13 cellular contexts compared by ENCODE assay signal in genomic region chr10:5014936-5015335, GRCh38. TPM values are rescaled to one million over a fixed set of nuclear protein-coding genes. Genes with fewer than 3 reads are reported as not detected.
DNase-seq lines count a peak whose midpoint lies in the region; ATAC-seq and TF ChIP-seq lines count a peak whose summit lies in the region.
"Had no signal": no experiment of that assay in that cellular context is flagged by ENCODE, and none has a peak within 500 bp of the region (broad histone marks: within the 10 kb centered on the region; RNA-seq: fewer than 3 reads in every experiment).

No MANE protein-coding gene starts in this region.

- DNase-seq in DMS53 (lab: John Stamatoyannopoulos, UW): peak; percentile 64
- DNase-seq in DMS53 treated with DMSO at 0.1 percent for 48 hours (lab: John Stamatoyannopoulos, UW; ENCODE audit: unreplicated experiment): no peak
- no peak for DNase-seq in MM.1S
- no peak for DNase-seq in chondrocyte (ENCODE audit: low spot score)
- peak; percentile 34 for DNase-seq in osteoblast (ENCODE audit: insufficient read length, low spot score, missing footprints)
- DNase-seq in CD1c-positive myeloid dendritic cell (ENCODE audit: extremely low spot score): no peak
- DNase-seq in activated naive CD4-positive, alpha-beta T cell treated with anti-CD3 and anti-CD28 coated beads, Interleukin-2, amount 10 ng/mL, durations not matched to agents 7 days and 5 days: no peak
- DNase-seq: activated CD4-positive, alpha-beta T cell treated with anti-CD3 and anti-CD28 coated beads, Interleukin-2, amount 50 U/mL, for 48 hours; amniotic stem cell; foreskin fibroblast; IMR-90 had no signal

- H3K4me1 Mint-ChIP-seq in chondrocyte (ENCODE audit: low read depth): peaks cover 12% of the 10 kb centered on the region
- H3K4me1 Mint-ChIP-seq in activated naive CD4-positive, alpha-beta T cell treated with anti-CD3 and anti-CD28 coated beads, Interleukin-2, amount 10 ng/mL, durations not matched to agents 7 days and 5 days: no peaks in the 10 kb centered on the region

- H3K27ac ChIP-seq in MM.1S (ENCODE audit: low read length) (no peak overlapping the region), osteoblast (ENCODE audit: low read depth, low read length) (no peak overlapping the region)

- H3K79me2 ChIP-seq in MM.1S (ENCODE audit: low read length) (no peaks in the 10 kb centered on the region), osteoblast (ENCODE audit: insufficient read depth, low read length) (no peaks in the 10 kb centered on the region)

- 0 out of 2 replicates have a peak, but pooled peaks have one; percentile 5 for TF ChIP-seq CTCF in MM.1S (IDR thresholded peaks at IDR 0.05; ENCODE audit: low read length)
- peak; percentile 24 for TF ChIP-seq CTCF in chondrocyte (IDR thresholded peaks at IDR 0.05)
- TF ChIP-seq CTCF in osteoblast (IDR thresholded peaks at IDR 0.05; ENCODE audit: extremely low read depth, low read depth, low read length): no peak

- no peak overlapping the region for H3K27ac Mint-ChIP-seq in chondrocyte (ENCODE audit: unreplicated experiment)
- no peak overlapping the region for H3K27ac Mint-ChIP-seq in activated naive CD4-positive, alpha-beta T cell treated with anti-CD3 and anti-CD28 coated beads, Interleukin-2, amount 10 ng/mL, durations not matched to agents 7 days and 5 days
- H3K27ac Mint-ChIP-seq: nephron had no signal

- H3K36me3 Mint-ChIP-seq in chondrocyte (ENCODE audit: low read depth): no peaks in the 10 kb centered on the region
- no peaks in the 10 kb centered on the region for H3K36me3 Mint-ChIP-seq in activated naive CD4-positive, alpha-beta T cell treated with anti-CD3 and anti-CD28 coated beads, Interleukin-2, amount 10 ng/mL, durations not matched to agents 7 days and 5 days

- H3K4me2 ChIP-seq in MM.1S (ENCODE audit: low read depth, low read length) (no peak overlapping the region), osteoblast (ENCODE audit: insufficient read depth, low read length) (no peak overlapping the region)

- H3K9me3 ChIP-seq in MM.1S (replicated peaks; ENCODE audit: insufficient read depth, low read length) (no peaks in the 10 kb centered on the region), osteoblast (ENCODE audit: low read depth, low read length) (no peaks in the 10 kb centered on the region)

- no peak overlapping the region for H3K4me3 Mint-ChIP-seq in chondrocyte (ENCODE audit: unreplicated experiment)
- H3K4me3 Mint-ChIP-seq in activated naive CD4-positive, alpha-beta T cell treated with anti-CD3 and anti-CD28 coated beads, Interleukin-2, amount 10 ng/mL, durations not matched to agents 7 days and 5 days: no peak overlapping the region
- H3K4me3 Mint-ChIP-seq: nephron had no signal

- no peaks in the 10 kb centered on the region for H4K20me1 ChIP-seq in MM.1S (ENCODE audit: insufficient read depth, low read length)
- no peaks in the 10 kb centered on the region for H4K20me1 ChIP-seq in osteoblast (ENCODE audit: insufficient read depth, low read length)

- H3K36me3 ChIP-seq in MM.1S (replicated peaks; ENCODE audit: insufficient read depth, low read length) (no peaks in the 10 kb centered on the region), osteoblast (ENCODE audit: insufficient read depth, low read length) (no peaks in the 10 kb centered on the region)

- ATAC-seq in HG03039 (IDR thresholded peaks at IDR 0.05; ENCODE audit: unreplicated experiment): no peak

- CTCF ChIA-PET in activated naive CD4-positive, alpha-beta T cell treated with anti-CD3 and anti-CD28 coated beads, Interleukin-2, amount 10 ng/mL, durations not matched to agents 7 days and 5 days (lab: Charles Lee): interaction anchor here (1.0 kb wide), 1 partner anchor 608 kb away, joined by 3 read pairs; no protein-coding TSS in a partner anchor

- no peaks in the 10 kb centered on the region for H3K9me3 Mint-ChIP-seq in chondrocyte (ENCODE audit: low read depth)
- no peaks in the 10 kb centered on the region for H3K9me3 Mint-ChIP-seq in activated naive CD4-positive, alpha-beta T cell treated with anti-CD3 and anti-CD28 coated beads, Interleukin-2, amount 10 ng/mL, durations not matched to agents 7 days and 5 days
- H3K9me3 Mint-ChIP-seq: nephron had no signal

- no peaks in the 10 kb centered on the region for H3F3A ChIP-seq in MM.1S (ENCODE audit: insufficient read depth, low read length)

- no peaks in the 10 kb centered on the region for H3K27me3 ChIP-seq in MM.1S (replicated peaks; ENCODE audit: insufficient read depth, low read length)
- no peaks in the 10 kb centered on the region for H3K27me3 ChIP-seq in osteoblast (ENCODE audit: insufficient read depth, low read length)

- H3K4me1 ChIP-seq in MM.1S (ENCODE audit: low read length) (no peaks in the 10 kb centered on the region), osteoblast (ENCODE audit: insufficient read depth, low read length) (peaks cover 8% of the 10 kb centered on the region)

- peaks cover 13% of the 10 kb centered on the region for H3K27me3 Mint-ChIP-seq in chondrocyte (ENCODE audit: low read depth)
- peaks cover 4% of the 10 kb centered on the region for H3K27me3 Mint-ChIP-seq in activated naive CD4-positive, alpha-beta T cell treated with anti-CD3 and anti-CD28 coated beads, Interleukin-2, amount 10 ng/mL, durations not matched to agents 7 days and 5 days

- H2AFZ ChIP-seq in MM.1S (ENCODE audit: low read length) (no peak overlapping the region), osteoblast (ENCODE audit: low read length) (no peak overlapping the region)

- H3K9ac ChIP-seq in MM.1S (ENCODE audit: low read length): no peak overlapping the region

- H3K9me2 ChIP-seq in MM.1S (replicated peaks; ENCODE audit: insufficient read depth, low read length): no peaks in the 10 kb centered on the region

- H3K4me3 ChIP-seq in MM.1S (ENCODE audit: low read length) (no peak overlapping the region), osteoblast (ENCODE audit: insufficient read depth, low read length) (no peak overlapping the region)

RNA-seq across cellular contexts. Expression of gene AKR1C2, which starts 11.3 kb away (rescaled TPM):
- total RNA-seq in chondrocyte (0.22 to 0.44 TPM (median 0.26 TPM) in 3 replicates), osteoblast (38.6 and 46.0 TPM in 2 replicates)

RNA-seq across cellular contexts. Expression of gene AKR1C1, which starts 51.7 kb away (rescaled TPM):
- 1.3 to 1.8 TPM (median 1.7 TPM) in 3 replicates for total RNA-seq in chondrocyte
- 108 and 140 TPM in 2 replicates for total RNA-seq in osteoblast

Comparison
In these comparisons a context has a peak if more than half of its experiments do, and no peak if none do; other contexts are left out.
1. DNase-seq: peak in DMS53 (single experiment) and osteoblast (single experiment); none in DMS53 treated with DMSO at 0.1 percent for 48 hours (single experiment), MM.1S (single experiment), chondrocyte (single experiment), CD1c-positive myeloid dendritic cell (single experiment) and activated naive CD4-positive, alpha-beta T cell treated with anti-CD3 and anti-CD28 coated beads, Interleukin-2, amount 10 ng/mL, durations not matched to agents 7 days and 5 days (single experiment).
2. RNA of gene AKR1C2, which starts 11.3 kb away (total RNA-seq): 38.6 to 46.0 TPM in osteoblast; 0.22 to 0.44 TPM in chondrocyte; every median in the first group is over 10 times any median in the second.
3. RNA of gene AKR1C1, which starts 51.7 kb away (total RNA-seq): 108 to 140 TPM in osteoblast; 1.3 to 1.8 TPM in chondrocyte; every median in the first group is over 10 times any median in the second.